10 cellular contexts compared by ENCODE assay signal in the genomic region with DNA sequence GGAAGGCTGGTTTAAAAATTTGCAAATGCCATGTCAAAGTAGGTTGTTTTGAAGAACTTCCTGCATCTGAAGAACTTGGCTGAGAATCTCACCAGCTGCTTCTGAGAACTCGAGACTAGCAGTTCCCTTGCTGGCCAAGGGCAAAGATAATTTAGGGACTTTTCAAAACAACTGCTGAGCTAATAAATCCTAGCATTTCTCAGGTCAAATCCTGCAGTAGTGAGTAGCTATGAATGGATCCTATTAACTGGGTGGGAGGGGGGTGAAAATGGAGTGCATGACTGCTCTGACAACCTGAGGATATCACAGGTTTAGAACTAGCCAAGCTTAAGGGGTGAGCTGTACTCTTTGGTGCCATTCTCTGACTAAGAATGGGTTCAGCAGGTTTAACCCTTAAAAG.
DNase-seq lines count a peak whose midpoint lies in the region; ATAC-seq and TF ChIP-seq lines count a peak whose summit lies in the region.
"Had no signal": no experiment of that assay in that cellular context is flagged by ENCODE, and none has a peak within 500 bp of the region (broad histone marks: within the 10 kb centered on the region; RNA-seq: fewer than 3 reads in every experiment).

No MANE protein-coding gene starts in this region.

- intact Hi-C loops in esophagus muscularis mucosa (cut with DNase I): no loop called here

- H3K9me2 ChIP-seq in Loucy (replicated peaks; ENCODE audit: low read depth, low read length): no peaks in the 10 kb centered on the region

- 0% methylated on average over 1 of the region's 1 CpG for WGBS in esophagus muscularis mucosa

- no peak for TF ChIP-seq POLR2A in esophagus muscularis mucosa (IDR thresholded peaks at IDR 0.05; ENCODE audit: low read depth)

- H3K27ac ChIP-seq in fibroblast of lung (ENCODE audit: insufficient read depth, low read length) (no peak overlapping the region), esophagus muscularis mucosa (replicated peaks in 1 of 4) (no peak overlapping the region)

- H3K9me3 ChIP-seq in Loucy (ENCODE audit: insufficient read depth, low read depth, low read length) (no peaks in the 10 kb centered on the region), fibroblast of lung (ENCODE audit: control insufficient read depth, insufficient read depth, low read depth, low read length) (no peaks in the 10 kb centered on the region), esophagus muscularis mucosa (no peaks in the 10 kb centered on the region)

- H3K4me1 ChIP-seq in Loucy (ENCODE audit: insufficient read depth, low read length, poor library complexity, severe bottlenecking) (no peaks in the 10 kb centered on the region), fibroblast of lung (ENCODE audit: control insufficient read depth, extremely low read depth, insufficient read depth, low read length) (no peaks in the 10 kb centered on the region), esophagus muscularis mucosa (peaks cover 0 to 17% (median 13%) of the 10 kb centered on the region in 4 donors)

- no peak overlapping the region for H3K4me2 ChIP-seq in Loucy (ENCODE audit: low read depth, low read length, poor library complexity, severe bottlenecking)
- no peak overlapping the region for H3K4me2 ChIP-seq in fibroblast of lung (ENCODE audit: extremely low read depth, insufficient read depth, low read length)

- H3F3A ChIP-seq in Loucy (ENCODE audit: low read depth): no peaks in the 10 kb centered on the region

- H3K9ac ChIP-seq in Loucy (ENCODE audit: low read depth, low read length, poor library complexity, severe bottlenecking) (no peak overlapping the region), fibroblast of lung (ENCODE audit: insufficient read depth, low read length) (no peak overlapping the region)

- H3K4me3 ChIP-seq in Loucy (ENCODE audit: low read length, poor library complexity, severe bottlenecking) (no peak overlapping the region), fibroblast of lung (replicated peaks in 1 of 4; ENCODE audit: control extremely low read depth in 1 of 4, insufficient read depth in 1 of 4, low read depth in 3 of 4, low read length in 4 of 4) (no peak overlapping the region), esophagus muscularis mucosa (no peak overlapping the region)

- no peak for TF ChIP-seq CTCF in Loucy (conservative IDR thresholded peaks at IDR 0.05; ENCODE audit: low read length)
- no peak for TF ChIP-seq CTCF in fibroblast of lung (conservative IDR thresholded peaks at IDR 0.05 in 1 of 2, IDR thresholded peaks at IDR 0.05 in 1 of 2; ENCODE audit: low read depth in 1 of 2, low read length in 2 of 2)
- no peak for TF ChIP-seq CTCF in esophagus muscularis mucosa (IDR thresholded peaks at IDR 0.05)

- no peak for TF ChIP-seq EP300 in esophagus muscularis mucosa (IDR thresholded peaks at IDR 0.05)

- H3K36me3 ChIP-seq in Loucy (ENCODE audit: insufficient read depth, low read length) (no peaks in the 10 kb centered on the region), fibroblast of lung (ENCODE audit: control insufficient read depth, insufficient read depth, low read length) (no peaks in the 10 kb centered on the region), esophagus muscularis mucosa (no peaks in the 10 kb centered on the region)

- peak; percentile 15 to 60 for DNase-seq in fibroblast of lung (ENCODE audit: low read depth in 2 of 2)
- DNase-seq in pulmonary artery endothelial cell (ENCODE audit: low read depth, low spot score): peak; percentile 27
- no peak for DNase-seq in NCI-H2171 treated with DMSO at 0.1 percent for 48 hours (lab: John Stamatoyannopoulos, UW)
- no peak for DNase-seq in esophagus muscularis mucosa (ENCODE audit: extremely low spot score)
- DNase-seq: activated CD8-positive, alpha-beta memory T cell treated with anti-CD3 and anti-CD28 coated beads, Interleukin-2, amount 50 U/mL, for 4 hours; retina had no signal

- H2AFZ ChIP-seq in Loucy (ENCODE audit: low read length) (peak overlapping the region; percentile 30), fibroblast of lung (ENCODE audit: low read length) (no peak overlapping the region)

- H3K79me2 ChIP-seq in Loucy (ENCODE audit: insufficient read depth, low read length): no peaks in the 10 kb centered on the region
- no peaks in the 10 kb centered on the region for H3K79me2 ChIP-seq in fibroblast of lung (ENCODE audit: control insufficient read depth, insufficient read depth, low read length)

- H3K27me3 ChIP-seq in Loucy (ENCODE audit: insufficient read depth, low read length, poor library complexity, severe bottlenecking) (no peaks in the 10 kb centered on the region), fibroblast of lung (ENCODE audit: control insufficient read depth, insufficient read depth, low read length) (peaks cover 4% of the 10 kb centered on the region), esophagus muscularis mucosa (no peaks in the 10 kb centered on the region)

- ATAC-seq in GM18870 (IDR thresholded peaks at IDR 0.05; ENCODE audit: unreplicated experiment) (peak; percentile 47), HG03045 (IDR thresholded peaks at IDR 0.05; ENCODE audit: unreplicated experiment) (no peak), GM21529 (IDR thresholded peaks at IDR 0.05; ENCODE audit: unreplicated experiment) (no peak)

- no peaks in the 10 kb centered on the region for H4K20me1 ChIP-seq in Loucy (ENCODE audit: insufficient read depth, low read length, poor library complexity, severe bottlenecking)
- no peaks in the 10 kb centered on the region for H4K20me1 ChIP-seq in fibroblast of lung (ENCODE audit: control insufficient read depth, extremely low read depth, insufficient read depth, low read length)

Comparison
In these comparisons a context has a peak if more than half of its experiments do, and no peak if none do; other contexts are left out.
1. DNase-seq: peak in fibroblast of lung (2 of 2) and pulmonary artery endothelial cell (single experiment); none in NCI-H2171 treated with DMSO at 0.1 percent for 48 hours (single experiment) and esophagus muscularis mucosa (single experiment).